Comparison of ENCODE assay signal across 8 cellular contexts in genomic region chr2:197498937-197499593, GRCh38.
DNase-seq lines count a peak whose midpoint lies in the region; ATAC-seq and TF ChIP-seq lines count a peak whose summit lies in the region.

No MANE protein-coding gene starts in this region.

- DNase-seq in NCI-H2029 (lab: John Stamatoyannopoulos, UW), result peak; percentile 18
- no peak for DNase-seq in NCI-H2029 treated with DMSO at 0.1 percent for 48 hours (lab: John Stamatoyannopoulos, UW)
- peak; percentile 72 for DNase-seq in NCI-H2227 treated with DMSO at 0.1 percent for 48 hours (lab: John Stamatoyannopoulos, UW)
- DNase-seq in activated T-cell treated with anti-CD3 and anti-CD28 coated beads for 24 hours (ENCODE audit: low read depth), result peak; percentile 53
- DNase-seq in epithelial cell of esophagus (ENCODE audit: low read depth), result peak; percentile 46
- DNase-seq in midbrain (lab: John Stamatoyannopoulos, UW), result peak; percentile 58
- DNase-seq in stimulated activated CD8-positive, alpha-beta memory T cell treated with anti-CD3 and anti-CD28 coated beads, Interleukin-2, amount 100 ng/mL, for 48 hours (ENCODE audit: low read depth in 2 of 2), result peak; percentile 34 to 40

- no peak for TF ChIP-seq CTCF in epithelial cell of esophagus (IDR thresholded peaks at IDR 0.05; ENCODE audit: insufficient read depth, low read depth, low read length, missing control alignments)

- H3K4me3 ChIP-seq in epithelial cell of esophagus (ENCODE audit: low read length), result peak overlapping the region; percentile 85

- ATAC-seq in HG02840 (IDR thresholded peaks at IDR 0.05; ENCODE audit: low FRiP score, unreplicated experiment), result peak; percentile 8
